Comparison of ENCODE assay signal across 21 cellular contexts in the genomic region with DNA sequence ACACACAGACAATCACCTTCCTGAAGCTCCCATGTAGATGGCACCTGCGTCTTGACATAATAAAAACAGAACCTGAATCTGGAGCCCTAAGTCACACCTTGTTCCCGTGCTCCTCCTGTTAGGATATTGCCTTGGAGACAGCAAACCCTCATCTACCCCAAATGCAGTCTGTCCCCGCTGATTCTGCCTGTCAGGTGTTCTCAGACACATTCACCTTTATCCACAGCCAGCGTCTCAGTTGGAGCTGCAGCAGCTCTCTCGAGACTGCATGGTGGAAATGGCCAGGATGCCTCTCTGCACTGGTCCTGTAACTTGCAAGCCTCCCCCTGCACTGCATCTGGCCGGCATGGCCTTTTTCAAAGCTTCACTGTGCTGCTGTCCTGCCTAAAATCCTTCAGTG.
"Had no signal": no experiment of that assay in that cellular context is flagged by ENCODE, and none has a peak within 500 bp of the region (broad histone marks: within the 10 kb centered on the region; RNA-seq: fewer than 3 reads in every experiment).

No MANE protein-coding gene starts in this region.

- H3K36me3 Mint-ChIP-seq: memory B cell; natural killer cell treated with Interleukin-12 subunit alpha and Interleukin-12 subunit beta and Interleukin-15 and Interleukin-18, amount 100 ng/mL, for 72 hours; stimulated activated effector memory CD8-positive, alpha-beta T cell treated with anti-CD3 and anti-CD28 coated beads, Interleukin-12 subunit alpha, Interleukin-12 subunit beta, amount 100 ng/mL, for 72 hours; type B pancreatic cell had no signal

- H3K9me3 Mint-ChIP-seq: dendritic cell treated with granulocyte-macrophage colony-stimulating factor and Interleukin-4, amounts not matched to agents 40 ng/mL and 50 ng/mL, for 4 days; effector memory CD8-positive, alpha-beta T cell; memory B cell; natural killer cell treated with Interleukin-12 subunit alpha and Interleukin-12 subunit beta and Interleukin-15 and Interleukin-18, amount 100 ng/mL, for 72 hours; stimulated activated effector memory CD8-positive, alpha-beta T cell treated with anti-CD3 and anti-CD28 coated beads, Interleukin-12 subunit alpha, Interleukin-12 subunit beta, amount 100 ng/mL, for 72 hours; type B pancreatic cell had no signal

- H3K27ac ChIP-seq: epithelial cell of prostate, esophagus muscularis mucosa, gastroesophageal sphincter, left lung, lower lobe of right lung, psoas muscle, suprapubic skin, thyroid gland had no signal

- H3K27me3 Mint-ChIP-seq: memory B cell had no signal

- H3K4me3 ChIP-seq: esophagus muscularis mucosa, gastroesophageal sphincter, left lung, lower lobe of right lung, psoas muscle, smooth muscle cell, suprapubic skin, thyroid gland, uterus had no signal

- H3K36me3 ChIP-seq: esophagus muscularis mucosa, gastroesophageal sphincter, left lung, lower lobe of right lung, suprapubic skin, thyroid gland, uterus had no signal

- H3K4me2 ChIP-seq: smooth muscle cell had no signal

- H3K9me3 ChIP-seq: esophagus muscularis mucosa, gastroesophageal sphincter, left lung, lower lobe of right lung, psoas muscle, suprapubic skin, thyroid gland, uterus had no signal

- H3K4me3 Mint-ChIP-seq: dendritic cell treated with granulocyte-macrophage colony-stimulating factor and Interleukin-4, amounts not matched to agents 40 ng/mL and 50 ng/mL, for 4 days; effector memory CD8-positive, alpha-beta T cell; memory B cell; natural killer cell treated with Interleukin-12 subunit alpha and Interleukin-12 subunit beta and Interleukin-15 and Interleukin-18, amount 100 ng/mL, for 72 hours; stimulated activated effector memory CD8-positive, alpha-beta T cell treated with anti-CD3 and anti-CD28 coated beads, Interleukin-12 subunit alpha, Interleukin-12 subunit beta, amount 100 ng/mL, for 72 hours; type B pancreatic cell had no signal

- ATAC-seq: effector memory CD8-positive, alpha-beta T cell; gastroesophageal sphincter; left lung; lower lobe of right lung; natural killer cell treated with Interleukin-12 subunit alpha and Interleukin-12 subunit beta and Interleukin-15 and Interleukin-18, amount 100 ng/mL, for 72 hours; psoas muscle; stimulated activated effector memory CD8-positive, alpha-beta T cell treated with anti-CD3 and anti-CD28 coated beads, Interleukin-12 subunit alpha, Interleukin-12 subunit beta, amount 100 ng/mL, for 72 hours; stimulated activated naive CD8-positive, alpha-beta T cell treated with anti-CD3 and anti-CD28 coated beads, Interleukin-15, Interleukin-2, amounts not matched to agents 100 U/mL and 50 U/mL, for 24 hours had no signal

- DNase-seq: effector memory CD8-positive, alpha-beta T cell; glutamatergic neuron; left lung; lower lobe of right lung; midbrain; psoas muscle; retina; stimulated activated CD4-positive, alpha-beta T cell treated with anti-CD3 and anti-CD28 coated beads, Interleukin-2, amount 100 ng/mL, for 48 hours; stimulated activated naive CD8-positive, alpha-beta T cell treated with anti-CD3 and anti-CD28 coated beads, Interleukin-15, Interleukin-2, amounts not matched to agents 100 U/mL and 50 U/mL, for 24 hours; thyroid gland; uterus had no signal

- H3K4me1 Mint-ChIP-seq: memory B cell had no signal

- H3K4me1 ChIP-seq: psoas muscle had no signal

- H3K27ac Mint-ChIP-seq: dendritic cell treated with granulocyte-macrophage colony-stimulating factor and Interleukin-4, amounts not matched to agents 40 ng/mL and 50 ng/mL, for 4 days; memory B cell; natural killer cell treated with Interleukin-12 subunit alpha and Interleukin-12 subunit beta and Interleukin-15 and Interleukin-18, amount 100 ng/mL, for 72 hours; stimulated activated effector memory CD8-positive, alpha-beta T cell treated with anti-CD3 and anti-CD28 coated beads, Interleukin-12 subunit alpha, Interleukin-12 subunit beta, amount 100 ng/mL, for 72 hours; type B pancreatic cell had no signal

- H3K27me3 ChIP-seq: esophagus muscularis mucosa, gastroesophageal sphincter, left lung, suprapubic skin, thyroid gland, uterus had no signal
